In genomic region chr11:28098257-28098656, GRCh38 we compare ENCODE assay signal across 17 cellular contexts. TPM values are rescaled to one million over a fixed set of nuclear protein-coding genes. Genes with fewer than 3 reads are reported as not detected.
A peak's percentile ranks its signal among the peaks of the same experiment; 100 is the strongest.
DNase-seq lines count a peak whose midpoint lies in the region; ATAC-seq and TF ChIP-seq lines count a peak whose summit lies in the region.
"Had no signal": no experiment of that assay in that cellular context is flagged by ENCODE, and none has a peak within 500 bp of the region (broad histone marks: within the 10 kb centered on the region; RNA-seq: fewer than 3 reads in every experiment).

No MANE protein-coding gene starts in this region.

- no peak overlapping the region for H2AFZ ChIP-seq in trophoblast cell (ENCODE audit: insufficient read depth, low read length, poor library complexity)

- H4K8ac ChIP-seq in trophoblast cell (ENCODE audit: low read depth, low read length) = no peak overlapping the region

- H3K79me2 ChIP-seq in trophoblast cell (ENCODE audit: control insufficient read depth, insufficient read depth, low read length, poor library complexity) = no peaks in the 10 kb centered on the region

- TF ChIP-seq CTCF in GM13976 (IDR thresholded peaks at IDR 0.05; ENCODE audit: borderline replicate concordance, control extremely low read depth, extremely low read depth, insufficient read depth, missing control alignments) = no peak

- H2BK5ac ChIP-seq in trophoblast cell (ENCODE audit: low read depth, low read length, poor library complexity) = no peak overlapping the region

- ATAC-seq in left ventricle myocardium superior (peak; percentile 79), Right ventricle myocardium superior (ENCODE audit: poor library complexity) (no peak), HG03442 (IDR thresholded peaks at IDR 0.05; ENCODE audit: unreplicated experiment) (no peak)

- H3K4ac ChIP-seq in trophoblast cell (ENCODE audit: low read depth, low read length) = no peak overlapping the region

- DNase-seq in left ventricle myocardium superior = no peak
- no peak for DNase-seq in Right ventricle myocardium superior
- DNase-seq in activated T-helper 1 cell treated with anti-CD3 and anti-CD28 coated beads, Interleukin-12 subunit alpha, Interleukin-12 subunit beta, Interleukin-2, Interleukin-4 antibody, amounts not matched to agents 30 ng/mL and 10 ng/mL and 1 ng/mL, durations not matched to agents 14 hours and 24 hours and 36 hours (ENCODE audit: low spot score) = no peak
- DNase-seq in trophoblast cell = no peak
- no peak for DNase-seq in stimulated activated CD4-positive, alpha-beta T cell treated with anti-CD3 and anti-CD28 coated beads, Interleukin-4, amount 100 ng/mL, for 1 hour
- DNase-seq in GM13976 (ENCODE audit: low spot score) = no peak
- DNase-seq: 8988T; CD4-positive, alpha-beta memory T cell; DMS153; DMS79 treated with DMSO at 0.1 percent for 48 hours; GF-D8 had no signal

- no peak overlapping the region for H4K91ac ChIP-seq in trophoblast cell (ENCODE audit: low read depth, low read length)

- H3K23ac ChIP-seq in trophoblast cell (ENCODE audit: low read length) = no peak overlapping the region

- no peak overlapping the region for H3K18ac ChIP-seq in trophoblast cell (ENCODE audit: low read length)

- peaks cover 26% of the 10 kb centered on the region for H3K4me1 Mint-ChIP-seq in activated T-helper 1 cell treated with anti-CD3 and anti-CD28 coated beads, Interleukin-12 subunit alpha, Interleukin-12 subunit beta, Interleukin-2, Interleukin-4 antibody, amounts not matched to agents 30 ng/mL and 10 ng/mL and 1 ng/mL, durations not matched to agents 14 hours and 24 hours and 36 hours (ENCODE audit: low read depth)

- in situ Hi-C loops in GM13976 (cut with MboI; ENCODE audit: low sequenced_read_pairs, unreplicated experiment) = no loop called here

- no peaks in the 10 kb centered on the region for H3K27me3 ChIP-seq in trophoblast cell (ENCODE audit: insufficient read depth, low read length)
- H3K27me3 ChIP-seq: BLaER1 had no signal

- no peak overlapping the region for H3K4me2 ChIP-seq in trophoblast cell (ENCODE audit: low read length)
- H3K4me2 ChIP-seq: BLaER1 had no signal

- H3K9me3 Mint-ChIP-seq in activated T-helper 1 cell treated with anti-CD3 and anti-CD28 coated beads, Interleukin-12 subunit alpha, Interleukin-12 subunit beta, Interleukin-2, Interleukin-4 antibody, amounts not matched to agents 30 ng/mL and 10 ng/mL and 1 ng/mL, durations not matched to agents 14 hours and 24 hours and 36 hours = no peaks in the 10 kb centered on the region
- H3K9me3 Mint-ChIP-seq: CD14-positive monocyte; CD4-positive, alpha-beta memory T cell had no signal

- no peak overlapping the region for H2AK5ac ChIP-seq in trophoblast cell (ENCODE audit: low read length)

- H3K36me3 ChIP-seq in trophoblast cell (ENCODE audit: control insufficient read depth in 1 of 2, insufficient read depth in 2 of 2, low read length in 2 of 2) = peaks cover 0 to 2% of the 10 kb centered on the region in 2 experiments

- H3K79me1 ChIP-seq in trophoblast cell (ENCODE audit: low read length) = no peaks in the 10 kb centered on the region

- peaks cover 15% of the 10 kb centered on the region for H3K36me3 Mint-ChIP-seq in activated T-helper 1 cell treated with anti-CD3 and anti-CD28 coated beads, Interleukin-12 subunit alpha, Interleukin-12 subunit beta, Interleukin-2, Interleukin-4 antibody, amounts not matched to agents 30 ng/mL and 10 ng/mL and 1 ng/mL, durations not matched to agents 14 hours and 24 hours and 36 hours (ENCODE audit: low read depth)
- H3K36me3 Mint-ChIP-seq: CD4-positive, alpha-beta memory T cell had no signal

- H3K9me3 ChIP-seq in trophoblast cell (ENCODE audit: insufficient read depth, low read depth, low read length) = no peaks in the 10 kb centered on the region
- H3K9me3 ChIP-seq: BLaER1, HAP-1 had no signal

- H3K14ac ChIP-seq in trophoblast cell (ENCODE audit: low read length) = no peak overlapping the region

- WGBS in trophoblast cell (ENCODE audit: extremely low coverage, insufficient coverage, insufficient read length) = no CpG with 5 or more reads among the region's 1 CpG

- H3K27ac ChIP-seq in trophoblast cell (ENCODE audit: low read depth, low read length) = no peak overlapping the region
- H3K27ac ChIP-seq: BLaER1, HL-60 had no signal

- H3K4me3 Mint-ChIP-seq in activated T-helper 1 cell treated with anti-CD3 and anti-CD28 coated beads, Interleukin-12 subunit alpha, Interleukin-12 subunit beta, Interleukin-2, Interleukin-4 antibody, amounts not matched to agents 30 ng/mL and 10 ng/mL and 1 ng/mL, durations not matched to agents 14 hours and 24 hours and 36 hours = no peak overlapping the region
- H3K4me3 Mint-ChIP-seq: CD14-positive monocyte; CD4-positive, alpha-beta memory T cell; IgD-negative memory B cell had no signal

- no peak overlapping the region for H2BK120ac ChIP-seq in trophoblast cell (ENCODE audit: insufficient read depth, low read length, poor library complexity)

- H3K9ac ChIP-seq in trophoblast cell (ENCODE audit: low read length) = no peak overlapping the region
- H3K9ac ChIP-seq: BLaER1 had no signal

- H2BK12ac ChIP-seq in trophoblast cell (ENCODE audit: low read length) = no peak overlapping the region

- H3K4me1 ChIP-seq in trophoblast cell (ENCODE audit: control insufficient read depth in 1 of 2, insufficient read depth in 2 of 2, low read length in 2 of 2) = no peaks in the 10 kb centered on the region

- peak overlapping the region; percentile 9 for H3K27ac Mint-ChIP-seq in activated T-helper 1 cell treated with anti-CD3 and anti-CD28 coated beads, Interleukin-12 subunit alpha, Interleukin-12 subunit beta, Interleukin-2, Interleukin-4 antibody, amounts not matched to agents 30 ng/mL and 10 ng/mL and 1 ng/mL, durations not matched to agents 14 hours and 24 hours and 36 hours
- H3K27ac Mint-ChIP-seq: IgD-negative memory B cell had no signal

- H3K4me3 ChIP-seq in trophoblast cell (ENCODE audit: low read depth, low read length) = no peak overlapping the region
- H3K4me3 ChIP-seq: BLaER1, HAP-1 had no signal

- intact Hi-C loops in left ventricle myocardium superior (cut with micrococcal nuclease) = no loop called here
- intact Hi-C loops in Right ventricle myocardium superior (cut with DNase I) = no loop called here
- intact Hi-C loops in activated T-helper 1 cell treated with anti-CD3 and anti-CD28 coated beads, Interleukin-12 subunit alpha, Interleukin-12 subunit beta, Interleukin-2, Interleukin-4 antibody, amounts not matched to agents 30 ng/mL and 10 ng/mL and 1 ng/mL, durations not matched to agents 14 hours and 24 hours and 36 hours (cut with micrococcal nuclease) = no loop called here

- H4K12ac ChIP-seq in trophoblast cell (ENCODE audit: low read depth, low read length) = peak overlapping the region; percentile 7

- no peaks in the 10 kb centered on the region for H3K27me3 Mint-ChIP-seq in activated T-helper 1 cell treated with anti-CD3 and anti-CD28 coated beads, Interleukin-12 subunit alpha, Interleukin-12 subunit beta, Interleukin-2, Interleukin-4 antibody, amounts not matched to agents 30 ng/mL and 10 ng/mL and 1 ng/mL, durations not matched to agents 14 hours and 24 hours and 36 hours (ENCODE audit: insufficient read depth)
- H3K27me3 Mint-ChIP-seq: CD4-positive, alpha-beta memory T cell; IgD-negative memory B cell had no signal

RNA-seq across cellular contexts. Expression of gene KIF18A, which starts 9.7 kb away (rescaled TPM):
- total RNA-seq in left ventricle myocardium superior = 0.37 TPM
- total RNA-seq in Right ventricle myocardium superior = 0.16 TPM
- 13.1 and 15.4 TPM in 2 replicates for total RNA-seq in activated T-helper 1 cell treated with anti-CD3 and anti-CD28 coated beads, Interleukin-12 subunit alpha, Interleukin-12 subunit beta, Interleukin-2, Interleukin-4 antibody, amounts not matched to agents 30 ng/mL and 10 ng/mL and 1 ng/mL, durations not matched to agents 14 hours and 24 hours and 36 hours
- polyA plus RNA-seq in trophoblast cell (2013) = 8.5 and 9.5 TPM in 2 replicates

RNA-seq across cellular contexts. Expression of gene METTL15, which starts 9.9 kb away (rescaled TPM):
- total RNA-seq in left ventricle myocardium superior (10.5 TPM), Right ventricle myocardium superior (8.1 TPM)
- total RNA-seq in activated T-helper 1 cell treated with anti-CD3 and anti-CD28 coated beads, Interleukin-12 subunit alpha, Interleukin-12 subunit beta, Interleukin-2, Interleukin-4 antibody, amounts not matched to agents 30 ng/mL and 10 ng/mL and 1 ng/mL, durations not matched to agents 14 hours and 24 hours and 36 hours = 17.1 and 18.0 TPM in 2 replicates
- 5.1 and 6.1 TPM in 2 replicates for polyA plus RNA-seq in trophoblast cell (2013)

Comparison
In these comparisons a context has a peak if more than half of its experiments do, and no peak if none do; other contexts are left out.
1. RNA of gene KIF18A, which starts 9.7 kb away (total RNA-seq): 13.1 to 15.4 TPM in activated T-helper 1 cell treated with anti-CD3 and anti-CD28 coated beads, Interleukin-12 subunit alpha, Interleukin-12 subunit beta, Interleukin-2, Interleukin-4 antibody, amounts not matched to agents 30 ng/mL and 10 ng/mL and 1 ng/mL, durations not matched to agents 14 hours and 24 hours and 36 hours; 0.37 TPM in left ventricle myocardium superior (single experiment) and 0.16 TPM in Right ventricle myocardium superior (single experiment); every median in the first group is over 10 times any median in the second.